In genomic region chr11:8671242-8671641, GRCh38 we compare ENCODE assay signal across 2 cellular contexts.
A peak's percentile ranks its signal among the peaks of the same experiment; 100 is the strongest.
TF ChIP-seq lines count a peak whose summit lies in the region.

No MANE protein-coding gene starts in this region.

TF ChIP-seq in liver, 16 proteins besides CTCF, POLR2A, EP300 and RAD21:
- TF ChIP-seq YY1 (IDR thresholded peaks at IDR 0.05) (peak; percentile 16), MAX (IDR thresholded peaks at IDR 0.05) (no peak), FOXA2 (IDR thresholded peaks at IDR 0.05) (no peak)

TF ChIP-seq in HepG2, 621 proteins besides CTCF, POLR2A, EP300 and RAD21:
- TF ChIP-seq IRF1 (CRISPR knock-in tag; IDR thresholded peaks at IDR 0.05; ENCODE audit: low read depth) (no peak), ZNF550 (CRISPR knock-in tag; IDR thresholded peaks at IDR 0.05; ENCODE audit: borderline replicate concordance) (no peak), TBX2 (CRISPR knock-in tag; IDR thresholded peaks at IDR 0.05; ENCODE audit: borderline replicate concordance) (no peak), FOXM1 (CRISPR knock-in tag; IDR thresholded peaks at IDR 0.05) (no peak), MAX (IDR thresholded peaks at IDR 0.05) (no peak), PPARG (CRISPR knock-in tag; conservative IDR thresholded peaks at IDR 0.05) (no peak), TARDBP (CRISPR knock-in tag; IDR thresholded peaks at IDR 0.05) (no peak), MAFF (IDR thresholded peaks at IDR 0.05; ENCODE audit: low read depth, low read length) (no peak), CREM (IDR thresholded peaks at IDR 0.05) (no peak), CREM (CRISPR knock-in tag; IDR thresholded peaks at IDR 0.05) (no peak), ZKSCAN5 (CRISPR knock-in tag; IDR thresholded peaks at IDR 0.05) (no peak), SRF (IDR thresholded peaks at IDR 0.05; ENCODE audit: low read depth, low read length) (no peak), ZNF407 (CRISPR knock-in tag; IDR thresholded peaks at IDR 0.05; ENCODE audit: not compliant biosample characterization) (no peak), ZFAT (CRISPR knock-in tag; conservative IDR thresholded peaks at IDR 0.05) (no peak), E2F2 (CRISPR knock-in tag; IDR thresholded peaks at IDR 0.05; ENCODE audit: borderline replicate concordance) (no peak)
